ENCODE assay signal across 2 cellular contexts in genomic region chr14:80996049-80996901, GRCh38.
TF ChIP-seq lines count a peak whose summit lies in the region.

No MANE protein-coding gene starts in this region.

TF ChIP-seq in A549, 52 proteins besides CTCF, POLR2A, EP300 and RAD21:
- TF ChIP-seq CEBPB (IDR thresholded peaks at IDR 0.05) (peak; percentile 44 to 70; a peak in 3 of 4 replicates), CBX8 (IDR thresholded peaks at IDR 0.05) (0 out of 2 replicates have a peak, but pooled peaks have one; percentile 27), HES2 (IDR thresholded peaks at IDR 0.05) (no peak), SMC3 (IDR thresholded peaks at IDR 0.05) (peak; percentile 77), FOSL2 (IDR thresholded peaks at IDR 0.05) (no peak), FOSL2 (CRISPR knock-in tag; IDR thresholded peaks at IDR 0.05) (peak; percentile 67)

TF ChIP-seq in H1, 55 proteins besides CTCF, POLR2A, EP300 and RAD21:
- no peak for TF ChIP-seq ZNF274 (IDR thresholded peaks at IDR 0.05; ENCODE audit: borderline replicate concordance, extremely low read depth, low read length)
- no peak for TF ChIP-seq CEBPB (IDR thresholded peaks at IDR 0.05; ENCODE audit: low read depth, low read length)
- TF ChIP-seq CHD1 (IDR thresholded peaks at IDR 0.05; ENCODE audit: low read depth, low read length): no peak
- TF ChIP-seq SP1 (IDR thresholded peaks at IDR 0.05; ENCODE audit: low read depth, low read length): no peak
- TF ChIP-seq TEAD4 (IDR thresholded peaks at IDR 0.05; ENCODE audit: low read depth, low read length): no peak
- TF ChIP-seq RXRA (IDR thresholded peaks at IDR 0.05; ENCODE audit: insufficient read depth, low read depth, low read length): no peak
- no peak for TF ChIP-seq SP2 (IDR thresholded peaks at IDR 0.05; ENCODE audit: low read length)
- no peak for TF ChIP-seq KDM4A (IDR thresholded peaks at IDR 0.05; ENCODE audit: low read depth, low read length, severe bottlenecking)
- TF ChIP-seq GTF2F1 (IDR thresholded peaks at IDR 0.05; ENCODE audit: borderline replicate concordance, low read depth, low read length): no peak
- no peak for TF ChIP-seq NANOG (IDR thresholded peaks at IDR 0.05; ENCODE audit: insufficient read depth, low read depth, low read length, poor library complexity, severe bottlenecking)
- no peak for TF ChIP-seq MAFK (IDR thresholded peaks at IDR 0.05; ENCODE audit: low read depth, low read length)
- no peak for TF ChIP-seq CBX5 (IDR thresholded peaks at IDR 0.05; ENCODE audit: low read depth, low read length)
- TF ChIP-seq KDM1A (IDR thresholded peaks at IDR 0.05; ENCODE audit: borderline replicate concordance, low read length): no peak
- no peak for TF ChIP-seq YY1 (IDR thresholded peaks at IDR 0.05; ENCODE audit: low read depth, low read length)
- no peak for TF ChIP-seq EGR1 (IDR thresholded peaks at IDR 0.05; ENCODE audit: borderline replicate concordance, low read depth, low read length)
- TF ChIP-seq MAX (IDR thresholded peaks at IDR 0.05): no peak
- TF ChIP-seq HDAC2 (IDR thresholded peaks at IDR 0.05; ENCODE audit: borderline replicate concordance in 1 of 2, low read depth in 2 of 2, low read length in 2 of 2): no peak
- no peak for TF ChIP-seq ATF2 (IDR thresholded peaks at IDR 0.05; ENCODE audit: low read length)
